1 cellular context compared by ENCODE assay signal in genomic region chr4:52266537-52267137, GRCh38.
TF ChIP-seq lines count a peak whose summit lies in the region.

No MANE protein-coding gene starts in this region.

TF ChIP-seq in SK-N-SH treated with all-trans-retinoic acid at 6 μM for 48 hours, 23 proteins besides CTCF, POLR2A, EP300 and RAD21 (continued from another document):
- TF ChIP-seq PATZ1 (CRISPR knock-in tag; IDR thresholded peaks at IDR 0.05; ENCODE audit: borderline replicate concordance) = no peak
- TF ChIP-seq ZNF70 (CRISPR knock-in tag; IDR thresholded peaks at IDR 0.05) = no peak
- TF ChIP-seq SNAI2 (CRISPR knock-in tag; IDR thresholded peaks at IDR 0.05) = no peak
